In the genomic region with DNA sequence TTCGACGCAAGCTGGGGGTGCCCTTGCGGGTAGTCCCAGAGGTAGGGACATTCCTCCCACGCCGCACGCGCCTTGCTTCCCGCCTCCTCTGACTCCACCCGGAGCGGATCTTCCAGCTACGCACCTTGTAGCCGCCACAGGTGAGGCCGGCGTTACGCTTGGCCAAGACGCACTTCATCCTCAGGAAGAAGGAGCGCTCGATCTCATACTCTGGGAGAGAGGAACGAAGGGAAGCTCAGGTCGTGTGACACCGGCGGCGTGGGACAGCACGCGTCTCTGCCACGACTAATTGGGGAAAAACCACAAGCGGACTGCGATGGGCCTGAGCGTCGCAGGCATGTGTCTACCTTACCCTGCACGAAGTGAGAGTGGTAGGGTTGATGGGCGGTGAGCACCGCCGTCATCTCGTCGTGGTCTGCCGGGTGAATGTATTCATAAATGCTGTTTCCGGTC, we compare ENCODE assay signal across 1 cellular context.
TF ChIP-seq lines count a peak whose summit lies in the region.

No MANE protein-coding gene starts in this region.

TF ChIP-seq in GM23338, 12 proteins besides CTCF, POLR2A, EP300 and RAD21 (continued from another document):
- TF ChIP-seq, protein P1, sequence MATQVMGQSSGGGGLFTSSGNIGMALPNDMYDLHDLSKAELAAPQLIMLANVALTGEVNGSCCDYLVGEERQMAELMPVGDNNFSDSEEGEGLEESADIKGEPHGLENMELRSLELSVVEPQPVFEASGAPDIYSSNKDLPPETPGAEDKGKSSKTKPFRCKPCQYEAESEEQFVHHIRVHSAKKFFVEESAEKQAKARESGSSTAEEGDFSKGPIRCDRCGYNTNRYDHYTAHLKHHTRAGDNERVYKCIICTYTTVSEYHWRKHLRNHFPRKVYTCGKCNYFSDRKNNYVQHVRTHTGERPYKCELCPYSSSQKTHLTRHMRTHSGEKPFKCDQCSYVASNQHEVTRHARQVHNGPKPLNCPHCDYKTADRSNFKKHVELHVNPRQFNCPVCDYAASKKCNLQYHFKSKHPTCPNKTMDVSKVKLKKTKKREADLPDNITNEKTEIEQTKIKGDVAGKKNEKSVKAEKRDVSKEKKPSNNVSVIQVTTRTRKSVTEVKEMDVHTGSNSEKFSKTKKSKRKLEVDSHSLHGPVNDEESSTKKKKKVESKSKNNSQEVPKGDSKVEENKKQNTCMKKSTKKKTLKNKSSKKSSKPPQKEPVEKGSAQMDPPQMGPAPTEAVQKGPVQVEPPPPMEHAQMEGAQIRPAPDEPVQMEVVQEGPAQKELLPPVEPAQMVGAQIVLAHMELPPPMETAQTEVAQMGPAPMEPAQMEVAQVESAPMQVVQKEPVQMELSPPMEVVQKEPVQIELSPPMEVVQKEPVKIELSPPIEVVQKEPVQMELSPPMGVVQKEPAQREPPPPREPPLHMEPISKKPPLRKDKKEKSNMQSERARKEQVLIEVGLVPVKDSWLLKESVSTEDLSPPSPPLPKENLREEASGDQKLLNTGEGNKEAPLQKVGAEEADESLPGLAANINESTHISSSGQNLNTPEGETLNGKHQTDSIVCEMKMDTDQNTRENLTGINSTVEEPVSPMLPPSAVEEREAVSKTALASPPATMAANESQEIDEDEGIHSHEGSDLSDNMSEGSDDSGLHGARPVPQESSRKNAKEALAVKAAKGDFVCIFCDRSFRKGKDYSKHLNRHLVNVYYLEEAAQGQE (IDR thresholded peaks at IDR 0.05; ENCODE audit: unreplicated experiment) = no peak
- TF ChIP-seq EZH2 (IDR thresholded peaks at IDR 0.05; ENCODE audit: low read depth, unreplicated experiment) = peak; percentile 36
TF ChIP-seq in GM23338: peak in this region for 2.
